20 cellular contexts compared by ENCODE assay signal in genomic region chr1:184875218-184875617, GRCh38.
"Had no signal": no experiment of that assay in that cellular context is flagged by ENCODE, and none has a peak within 500 bp of the region (broad histone marks: within the 10 kb centered on the region; RNA-seq: fewer than 3 reads in every experiment).

No MANE protein-coding gene starts in this region.

- H3K4me1 ChIP-seq: adrenal gland, breast epithelium, colonic mucosa, right lobe of liver had no signal

- H3K36me3 ChIP-seq: adrenal gland, breast epithelium, colonic mucosa, pancreas, right lobe of liver, tibial nerve had no signal

- H3K27ac ChIP-seq: adrenal gland, breast epithelium, colonic mucosa, esophagus squamous epithelium, pancreas, right lobe of liver, skin epidermis, tibial nerve, VCaP had no signal

- H3K27me3 ChIP-seq: adrenal gland, breast epithelium, colonic mucosa, esophagus squamous epithelium, pancreas, right lobe of liver, tibial nerve had no signal

- ATAC-seq: activated CD4-positive, CD25-positive, alpha-beta regulatory T cell treated with anti-CD3 and anti-CD28 coated beads, Interleukin-2, amount 50 U/mL, for 24 hours; activated CD8-positive, alpha-beta T cell treated with anti-CD3 and anti-CD28 coated beads, Interleukin-2, amount 10 ng/mL, durations not matched to agents 7 days and 5 days; left lobe of liver; naive thymus-derived CD8-positive, alpha-beta T cell had no signal

- DNase-seq: activated CD4-positive, alpha-beta T cell treated with anti-CD3 and anti-CD28 coated beads, Interleukin-2, amount 50 U/mL, for 1 hour; activated CD8-positive, alpha-beta T cell treated with anti-CD3 and anti-CD28 coated beads, Interleukin-2, amount 10 ng/mL, durations not matched to agents 7 days and 5 days; activated gamma-delta T cell treated with Interleukin-2 at 50 U/mL for 16 hours; activated T-cell treated with anti-CD3 and anti-CD28 coated beads, Interleukin-2, amount 50 U/mL, for 1 hour; adrenal gland; colonic mucosa; endodermal cell; esophagus squamous epithelium; kidney; naive thymus-derived CD8-positive, alpha-beta T cell; pancreas; right lobe of liver; stimulated activated CD4-positive, alpha-beta T cell treated with anti-CD3 and anti-CD28 coated beads, Interleukin-1b, Interleukin-23, amount 100 ng/mL, for 48 hours; substantia nigra had no signal

- H3K4me3 ChIP-seq: adrenal gland, breast epithelium, colonic mucosa, esophagus squamous epithelium, pancreas, right lobe of liver, skin epidermis, tibial nerve had no signal

- H3K9me3 ChIP-seq: adrenal gland, breast epithelium, colonic mucosa, esophagus squamous epithelium, right lobe of liver, tibial nerve had no signal
